ENCODE assay signal across 8 cellular contexts in genomic region chr4:169311643-169312365, GRCh38. TPM values are rescaled to one million over a fixed set of nuclear protein-coding genes. Genes with fewer than 3 reads are reported as not detected.
DNase-seq lines count a peak whose midpoint lies in the region; ATAC-seq and TF ChIP-seq lines count a peak whose summit lies in the region.

No MANE protein-coding gene starts in this region.

- CTCF ChIA-PET in SK-N-SH (lab: Yijun Ruan, JAX), result interaction anchor here (0.6 to 1.3 kb wide), 5 partner anchors 49 to 288 kb away, joined by 3 to 5 read pairs (median 3); no protein-coding TSS in a partner anchor

- no peaks in the 10 kb centered on the region for H3K27me3 ChIP-seq in SK-N-SH (ENCODE audit: insufficient read depth)
- H3K27me3 ChIP-seq in parathyroid adenoma (ENCODE audit: control insufficient read depth, insufficient read depth, low read length), result no peaks in the 10 kb centered on the region
- H3K27me3 ChIP-seq in effector memory CD4-positive, alpha-beta T cell (replicated peaks; ENCODE audit: control insufficient read depth, insufficient read depth, low read length, poor library complexity, severe bottlenecking), result no peaks in the 10 kb centered on the region

- TF ChIP-seq CTCF in SK-N-SH (IDR thresholded peaks at IDR 0.05) (peak; percentile 66), fibroblast of villous mesenchyme (IDR thresholded peaks at IDR 0.05; ENCODE audit: insufficient read depth, low read depth, low read length) (peak; percentile 71), parathyroid adenoma (IDR thresholded peaks at IDR 0.05) (peak; percentile 36)

- no peak for TF ChIP-seq EP300 in SK-N-SH (IDR thresholded peaks at IDR 0.05; ENCODE audit: borderline replicate concordance in 1 of 2, low read depth in 1 of 2, low read length in 1 of 2)

- POLR2A ChIA-PET in SK-N-SH (lab: Yijun Ruan, JAX), result no interaction called here

- H3K9ac ChIP-seq in SK-N-SH, result no peak overlapping the region
- no peak overlapping the region for H3K9ac ChIP-seq in parathyroid adenoma

- H2AFZ ChIP-seq in SK-N-SH (ENCODE audit: low read depth) (no peak overlapping the region), parathyroid adenoma (no peak overlapping the region)

- peak; percentile 62 for TF ChIP-seq RAD21 in SK-N-SH (IDR thresholded peaks at IDR 0.05; ENCODE audit: low read length)

- 75% methylated on average over 10 of the region's 12 CpGs for WGBS in SK-N-SH (ENCODE audit: low lambda C conversion rate)

- ATAC-seq in GM19452 (IDR thresholded peaks at IDR 0.05; ENCODE audit: unreplicated experiment), result peak; percentile 79

- H3K27ac ChIP-seq in SK-N-SH (ENCODE audit: low read depth in 2 of 2, low read length in 1 of 2), result no peak overlapping the region
- H3K27ac ChIP-seq in parathyroid adenoma, result no peak overlapping the region
- no peak overlapping the region for H3K27ac ChIP-seq in effector memory CD4-positive, alpha-beta T cell (ENCODE audit: insufficient read depth, low read length, poor library complexity, severe bottlenecking)

- peaks cover 11 to 12% of the 10 kb centered on the region in 2 experiments; a peak in 3 of 4 replicates for H3K4me1 ChIP-seq in SK-N-SH (ENCODE audit: control insufficient read depth in 1 of 2, insufficient read depth in 2 of 2, low read depth in 1 of 2, low read length in 1 of 2)
- H3K4me1 ChIP-seq in parathyroid adenoma, result no peaks in the 10 kb centered on the region
- no peaks in the 10 kb centered on the region for H3K4me1 ChIP-seq in effector memory CD4-positive, alpha-beta T cell (ENCODE audit: control insufficient read depth, insufficient read depth, low read length, poor library complexity, severe bottlenecking)

- H3K4me2 ChIP-seq in SK-N-SH (no peak overlapping the region), parathyroid adenoma (ENCODE audit: low read length) (no peak overlapping the region)

- H3F3A ChIP-seq in SK-N-SH (replicated peaks; ENCODE audit: insufficient read depth), result peaks cover 14% of the 10 kb centered on the region

- H3K79me2 ChIP-seq in SK-N-SH (ENCODE audit: insufficient read depth) (no peaks in the 10 kb centered on the region), parathyroid adenoma (no peaks in the 10 kb centered on the region)

- H3K9me2 ChIP-seq in SK-N-SH, result no peaks in the 10 kb centered on the region

- H3K4me3 ChIP-seq in SK-N-SH (ENCODE audit: low read depth in 2 of 2, low read length in 1 of 2) (no peak overlapping the region; a peak in 1 of 4 replicates), fibroblast of villous mesenchyme (ENCODE audit: low read depth, low read length) (no peak overlapping the region), parathyroid adenoma (ENCODE audit: low read depth, low read length) (no peak overlapping the region)
- H3K4me3 ChIP-seq in effector memory CD4-positive, alpha-beta T cell (ENCODE audit: insufficient read depth, low read depth, low read length, poor library complexity, severe bottlenecking), result no peak overlapping the region

- H3K9me3 ChIP-seq in SK-N-SH (no peaks in the 10 kb centered on the region), parathyroid adenoma (ENCODE audit: control insufficient read depth, low read length) (no peaks in the 10 kb centered on the region)
- no peaks in the 10 kb centered on the region for H3K9me3 ChIP-seq in effector memory CD4-positive, alpha-beta T cell (ENCODE audit: control insufficient read depth, low read length)

- H4K20me1 ChIP-seq in SK-N-SH (ENCODE audit: insufficient read depth), result no peaks in the 10 kb centered on the region

- DNase-seq in DMS114 treated with DMSO at 0.1 percent for 48 hours (lab: John Stamatoyannopoulos, UW; ENCODE audit: unreplicated experiment) (peak; percentile 9), HK-2 (ENCODE audit: unreplicated experiment) (peak; percentile 11), SK-N-SH (peak; percentile 51), fibroblast of villous mesenchyme (ENCODE audit: low read depth) (peak; percentile 67), GM19240 (ENCODE audit: insufficient read length, low spot score) (no peak)
- no peak for DNase-seq in effector memory CD4-positive, alpha-beta T cell

- H3K36me3 ChIP-seq in SK-N-SH (replicated peaks in 1 of 2; ENCODE audit: control insufficient read depth in 1 of 2, insufficient read depth in 2 of 2, low read length in 1 of 2) (no peaks in the 10 kb centered on the region), parathyroid adenoma (ENCODE audit: control insufficient read depth, insufficient read depth, low read length) (no peaks in the 10 kb centered on the region)
- H3K36me3 ChIP-seq in effector memory CD4-positive, alpha-beta T cell (ENCODE audit: control insufficient read depth, insufficient read depth, low read length), result no peaks in the 10 kb centered on the region

TF ChIP-seq in SK-N-SH, 30 proteins besides CTCF, POLR2A, EP300 and RAD21:
- TF ChIP-seq IRF3 (IDR thresholded peaks at IDR 0.05; ENCODE audit: low read depth, low read length) (no peak), EZH2phosphoT487 (IDR thresholded peaks at IDR 0.05; ENCODE audit: borderline replicate concordance, low read depth) (no peak), TCF12 (IDR thresholded peaks at IDR 0.05) (no peak), SMC3 (IDR thresholded peaks at IDR 0.05; ENCODE audit: low read depth, low read length) (peak; percentile 35), FOXJ3 (CRISPR knock-in tag; IDR thresholded peaks at IDR 0.05) (no peak), RXRA (IDR thresholded peaks at IDR 0.05; ENCODE audit: borderline replicate concordance, low read depth) (no peak), TEAD4 (IDR thresholded peaks at IDR 0.05; ENCODE audit: borderline replicate concordance, insufficient read depth) (peak; percentile 58; the same call in 1 of the 2 replicates), NRF1 (IDR thresholded peaks at IDR 0.05; ENCODE audit: low read depth, low read length) (no peak), CHD2 (IDR thresholded peaks at IDR 0.05; ENCODE audit: low read length, partially characterized antibody) (no peak), YY1 (IDR thresholded peaks at IDR 0.05; ENCODE audit: low read depth) (no peak), NFIC (IDR thresholded peaks at IDR 0.05; ENCODE audit: borderline replicate concordance) (no peak), ELF1 (IDR thresholded peaks at IDR 0.05) (no peak), USF2 (IDR thresholded peaks at IDR 0.05; ENCODE audit: borderline replicate concordance, low read depth, low read length) (no peak), RFX5 (IDR thresholded peaks at IDR 0.05; ENCODE audit: low read length) (no peak)
- TF ChIP-seq, protein P1, sequence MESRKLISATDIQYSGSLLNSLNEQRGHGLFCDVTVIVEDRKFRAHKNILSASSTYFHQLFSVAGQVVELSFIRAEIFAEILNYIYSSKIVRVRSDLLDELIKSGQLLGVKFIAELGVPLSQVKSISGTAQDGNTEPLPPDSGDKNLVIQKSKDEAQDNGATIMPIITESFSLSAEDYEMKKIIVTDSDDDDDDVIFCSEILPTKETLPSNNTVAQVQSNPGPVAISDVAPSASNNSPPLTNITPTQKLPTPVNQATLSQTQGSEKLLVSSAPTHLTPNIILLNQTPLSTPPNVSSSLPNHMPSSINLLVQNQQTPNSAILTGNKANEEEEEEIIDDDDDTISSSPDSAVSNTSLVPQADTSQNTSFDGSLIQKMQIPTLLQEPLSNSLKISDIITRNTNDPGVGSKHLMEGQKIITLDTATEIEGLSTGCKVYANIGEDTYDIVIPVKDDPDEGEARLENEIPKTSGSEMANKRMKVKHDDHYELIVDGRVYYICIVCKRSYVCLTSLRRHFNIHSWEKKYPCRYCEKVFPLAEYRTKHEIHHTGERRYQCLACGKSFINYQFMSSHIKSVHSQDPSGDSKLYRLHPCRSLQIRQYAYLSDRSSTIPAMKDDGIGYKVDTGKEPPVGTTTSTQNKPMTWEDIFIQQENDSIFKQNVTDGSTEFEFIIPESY (IDR thresholded peaks at IDR 0.05; ENCODE audit: borderline replicate concordance, low read depth), result no peak

RNA-seq across cellular contexts. Expression of gene SH3RF1, which starts 41.0 kb away (rescaled TPM):
- 22.0 and 22.1 TPM in 2 replicates for polyA plus RNA-seq in SK-N-SH (2012; rRNA removed)
- 14.8 and 18.6 TPM in 2 replicates for polyA plus RNA-seq in SK-N-SH (2012; cell fraction: cytosol; rRNA removed)
- 16.6 and 24.4 TPM in 2 replicates for polyA plus RNA-seq in SK-N-SH (2012; cell fraction: nucleus; rRNA removed)
- total RNA-seq in fibroblast of villous mesenchyme, result 29.3 and 41.9 TPM in 2 replicates

Comparison
In these comparisons a context has a peak if more than half of its experiments do, and no peak if none do; other contexts are left out.
1. DNase-seq: peak in DMS114 treated with DMSO at 0.1 percent for 48 hours (single experiment), HK-2 (single experiment), SK-N-SH (single experiment) and fibroblast of villous mesenchyme (single experiment); none in GM19240 (single experiment) and effector memory CD4-positive, alpha-beta T cell (0 of 3).
2. Peak in every context shown above with its lines, with median percentiles within 50 percentile points of each other: CTCF ChIP-seq.